ENCODE assay signal across 1 cellular context in the genomic region with DNA sequence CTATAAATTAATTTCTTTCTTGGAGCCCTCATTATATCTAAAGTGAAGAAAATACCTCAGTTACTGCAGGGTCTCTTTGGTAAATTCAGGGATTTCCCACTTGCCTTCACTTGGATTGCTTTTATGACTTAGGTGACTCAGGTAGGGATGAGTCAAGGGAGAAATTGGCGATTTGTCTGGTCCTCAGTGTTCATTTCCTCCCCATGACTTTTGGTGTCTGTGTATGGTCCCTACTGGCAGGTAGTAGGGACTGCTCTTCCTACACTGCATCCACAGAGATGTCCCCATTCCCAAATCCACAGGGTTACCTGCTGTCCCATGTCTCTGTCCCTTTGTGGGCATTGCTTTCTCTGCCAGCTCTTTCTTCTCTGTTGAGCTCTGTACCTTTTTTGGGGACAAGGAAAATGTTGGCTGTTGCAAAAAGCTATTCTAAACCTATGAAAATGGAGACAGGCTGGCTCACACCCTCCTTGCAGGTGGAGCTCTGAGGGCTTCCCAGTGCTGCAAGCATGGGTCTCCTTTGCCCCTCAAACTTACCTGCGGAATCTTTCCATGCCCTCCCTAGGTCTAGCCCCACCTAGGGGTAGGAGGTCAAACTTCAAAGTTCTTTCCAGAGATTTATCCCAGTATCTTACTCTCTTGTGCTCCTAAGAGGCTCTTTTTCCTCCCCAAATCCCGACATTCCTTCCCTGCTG.
TF ChIP-seq lines count a peak whose summit lies in the region.

No MANE protein-coding gene starts in this region.

TF ChIP-seq in HepG2, 621 proteins besides CTCF, POLR2A, EP300 and RAD21 (continued from another document):
- TF ChIP-seq, protein P1, sequence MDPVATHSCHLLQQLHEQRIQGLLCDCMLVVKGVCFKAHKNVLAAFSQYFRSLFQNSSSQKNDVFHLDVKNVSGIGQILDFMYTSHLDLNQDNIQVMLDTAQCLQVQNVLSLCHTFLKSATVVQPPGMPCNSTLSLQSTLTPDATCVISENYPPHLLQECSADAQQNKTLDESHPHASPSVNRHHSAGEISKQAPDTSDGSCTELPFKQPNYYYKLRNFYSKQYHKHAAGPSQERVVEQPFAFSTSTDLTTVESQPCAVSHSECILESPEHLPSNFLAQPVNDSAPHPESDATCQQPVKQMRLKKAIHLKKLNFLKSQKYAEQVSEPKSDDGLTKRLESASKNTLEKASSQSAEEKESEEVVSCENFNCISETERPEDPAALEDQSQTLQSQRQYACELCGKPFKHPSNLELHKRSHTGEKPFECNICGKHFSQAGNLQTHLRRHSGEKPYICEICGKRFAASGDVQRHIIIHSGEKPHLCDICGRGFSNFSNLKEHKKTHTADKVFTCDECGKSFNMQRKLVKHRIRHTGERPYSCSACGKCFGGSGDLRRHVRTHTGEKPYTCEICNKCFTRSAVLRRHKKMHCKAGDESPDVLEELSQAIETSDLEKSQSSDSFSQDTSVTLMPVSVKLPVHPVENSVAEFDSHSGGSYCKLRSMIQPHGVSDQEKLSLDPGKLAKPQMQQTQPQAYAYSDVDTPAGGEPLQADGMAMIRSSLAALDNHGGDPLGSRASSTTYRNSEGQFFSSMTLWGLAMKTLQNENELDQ (CRISPR knock-in tag; IDR thresholded peaks at IDR 0.05; ENCODE audit: borderline replicate concordance): no peak
